In genomic region chr16:13772782-13773181, GRCh38 we compare ENCODE assay signal across 11 cellular contexts.
"Had no signal": no experiment of that assay in that cellular context is flagged by ENCODE, and none has a peak within 500 bp of the region (broad histone marks: within the 10 kb centered on the region; RNA-seq: fewer than 3 reads in every experiment).

No MANE protein-coding gene starts in this region.

- H3K4me3 ChIP-seq: GM23248, GM23338, HAP-1 had no signal

- H3K4me1 ChIP-seq: HAP-1 had no signal

- H3K36me3 ChIP-seq: HAP-1 had no signal

- DNase-seq: GM23248, GOT3, H7, H9, HCEC 1CT, HFFc6 had no signal

- H2AFZ ChIP-seq: GM23248, GM23338 had no signal

- H3K9ac ChIP-seq: GM23248 had no signal

- ATAC-seq: GM23338, HCT116 had no signal

- H3K4me2 ChIP-seq: GM23338 had no signal

- FAIRE-seq: H1, H54 had no signal

- H3K9me3 ChIP-seq: HAP-1 had no signal

- H3K27ac ChIP-seq: GM23248 had no signal
